In genomic region chr22:25475554-25476022, GRCh38 we compare ENCODE assay signal across 8 cellular contexts.
A peak's percentile ranks its signal among the peaks of the same experiment; 100 is the strongest.
DNase-seq lines count a peak whose midpoint lies in the region; ATAC-seq and TF ChIP-seq lines count a peak whose summit lies in the region.

No MANE protein-coding gene starts in this region.

- 13% methylated on average over 9 of the region's 9 CpGs for WGBS in right cardiac atrium
- 24 to 51% methylated on average over 9 of the region's 9 CpGs for WGBS in testis, 2 donors

- TF ChIP-seq POLR2A in testis (IDR thresholded peaks at IDR 0.05), result no peak

- TF ChIP-seq CTCF in testis (IDR thresholded peaks at IDR 0.05), result no peak

- intact Hi-C loops in right cardiac atrium (cut with DNase I), result no loop called here
- intact Hi-C loops in testis (cut with DNase I; ENCODE audit: low total_unique reads), result no loop called here

- H3K4me3 ChIP-seq in right cardiac atrium (ENCODE audit: low read length) (no peak overlapping the region), testis (no peak overlapping the region)

- H3K4me1 ChIP-seq in right cardiac atrium (ENCODE audit: control insufficient read depth, insufficient read depth, low read length) (peaks cover 9% of the 10 kb centered on the region), testis (peaks cover 4% of the 10 kb centered on the region)

- H3K36me3 ChIP-seq in testis (ENCODE audit: low read depth, missing control alignments), result no peaks in the 10 kb centered on the region

- no peaks in the 10 kb centered on the region for H3K9me3 ChIP-seq in right cardiac atrium (ENCODE audit: control insufficient read depth, low read length)
- H3K9me3 ChIP-seq in testis, result no peaks in the 10 kb centered on the region

- ATAC-seq in right cardiac atrium (peak; percentile 50 to 70), GM21529 (IDR thresholded peaks at IDR 0.05; ENCODE audit: unreplicated experiment) (no peak), HG02642 (IDR thresholded peaks at IDR 0.05; ENCODE audit: poor library complexity, unreplicated experiment) (no peak)

- DNase-seq in SHP77 (lab: John Stamatoyannopoulos, UW) (peak; percentile 59 to 68), SHP77 treated with DMSO at 0.1 percent for 48 hours (lab: John Stamatoyannopoulos, UW) (no peak), RPMI8226 (peak; percentile 8), right cardiac atrium (peak in 1 of 3 donors; percentile 31), testis (peak; percentile 70)
- DNase-seq in activated CD8-positive, alpha-beta memory T cell treated with anti-CD3 and anti-CD28 coated beads, Interleukin-2, amount 50 U/mL, for 4 hours, result no peak

- H3K27me3 ChIP-seq in right cardiac atrium (ENCODE audit: control insufficient read depth, insufficient read depth) (no peaks in the 10 kb centered on the region), testis (no peaks in the 10 kb centered on the region)

- no peak overlapping the region for H3K27ac ChIP-seq in right cardiac atrium (ENCODE audit: low read length)
- no peak overlapping the region for H3K27ac ChIP-seq in testis

Comparison
In these comparisons a context has a peak if more than half of its experiments do, and no peak if none do; other contexts are left out.
1. DNase-seq: peak in SHP77 (2 of 2), RPMI8226 (single experiment) and testis (single experiment); none in SHP77 treated with DMSO at 0.1 percent for 48 hours (single experiment) and activated CD8-positive, alpha-beta memory T cell treated with anti-CD3 and anti-CD28 coated beads, Interleukin-2, amount 50 U/mL, for 4 hours (single experiment).
2. ATAC-seq: peak in right cardiac atrium (2 of 2); none in GM21529 (single experiment) and HG02642 (single experiment).